17 cellular contexts compared by ENCODE assay signal in the genomic region with DNA sequence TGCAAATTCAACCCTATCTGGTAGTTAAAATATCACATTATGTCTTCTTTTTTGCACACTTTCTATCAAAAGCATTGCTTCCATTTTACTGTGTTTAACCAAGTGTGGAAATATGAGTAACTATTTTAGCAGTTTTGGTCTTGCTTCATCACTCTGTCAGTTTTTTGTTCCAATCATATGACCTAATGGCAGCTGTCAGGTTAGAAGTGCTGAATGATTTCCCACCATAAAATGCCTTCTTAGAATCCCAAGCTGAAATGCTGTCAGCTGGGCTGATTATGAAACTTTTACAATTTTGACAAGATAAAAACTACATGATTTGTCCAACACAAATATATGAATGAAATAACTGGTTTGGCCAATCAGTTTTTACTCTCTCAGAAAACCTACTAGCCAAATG.
A peak's percentile ranks its signal among the peaks of the same experiment; 100 is the strongest.
DNase-seq lines count a peak whose midpoint lies in the region; ATAC-seq, FAIRE-seq and TF ChIP-seq lines count a peak whose summit lies in the region.
"Had no signal": no experiment of that assay in that cellular context is flagged by ENCODE, and none has a peak within 500 bp of the region (broad histone marks: within the 10 kb centered on the region; RNA-seq: fewer than 3 reads in every experiment).

No MANE protein-coding gene starts in this region.

- DNase-seq in left ventricle myocardium superior (no peak), cardiac septum (ENCODE audit: low spot score) (no peak), K562 (ENCODE audit: extremely low read depth in 1 of 4, low spot score in 3 of 4) (no peak), glomerular visceral epithelial cell (ENCODE audit: extremely low spot score) (peak; percentile 22), lower leg skin (ENCODE audit: low spot score in 2 of 2) (no peak), erythroblast (lab: John Stamatoyannopoulos, UW) (no peak), NCI-H345 treated with DMSO at 0.1 percent for 48 hours (lab: John Stamatoyannopoulos, UW; ENCODE audit: unreplicated experiment) (no peak)
- no peak for DNase-seq in stimulated activated naive CD8-positive, alpha-beta T cell treated with anti-CD3 and anti-CD28 coated beads, Interleukin-15, amount 100 ng/mL, for 72 hours
- DNase-seq: BE2C; CD4-positive, alpha-beta memory T cell; DMS153; GDM1; NCI-H1092; NCI-H1436 treated with DMSO at 0.1 percent for 48 hours; NCI-H2029 had no signal

- no peaks in the 10 kb centered on the region for H3K9me3 ChIP-seq in K562 (replicated peaks; ENCODE audit: control insufficient read depth, insufficient read depth, low read depth, low read length)
- H3K9me3 ChIP-seq: BE2C had no signal

- no peak overlapping the region for H3K27ac ChIP-seq in K562 (ENCODE audit: extremely low read depth, low read depth, low read length)

- CTCF ChIA-PET in K562 (lab: Yijun Ruan, JAX; ENCODE audit: low intra/inter-chr PET ratio): no interaction called here

- TF ChIP-seq CTCF in K562 (IDR thresholded peaks at IDR 0.05 in 2 of 3, conservative IDR thresholded peaks at IDR 0.05 in 1 of 3; ENCODE audit: insufficient read depth in 2 of 3, low read depth in 1 of 3, low read length in 3 of 3): no peak
- no peak for TF ChIP-seq CTCF in lower leg skin (IDR thresholded peaks at IDR 0.05)

- no peak overlapping the region for H3K4me2 ChIP-seq in K562 (ENCODE audit: insufficient read depth, low read length)

- no peak overlapping the region for H3K27ac Mint-ChIP-seq in stimulated activated naive CD8-positive, alpha-beta T cell treated with anti-CD3 and anti-CD28 coated beads, Interleukin-15, amount 100 ng/mL, for 72 hours
- H3K27ac Mint-ChIP-seq: CD4-positive, alpha-beta memory T cell had no signal

- no peaks in the 10 kb centered on the region for H4K20me1 ChIP-seq in K562 (replicated peaks; ENCODE audit: control insufficient read depth, insufficient read depth, low read length)

- no peaks in the 10 kb centered on the region for H3K4me1 ChIP-seq in K562 (replicated peaks in 1 of 2; ENCODE audit: control insufficient read depth in 2 of 2, insufficient read depth in 2 of 2, low read length in 2 of 2)
- H3K4me1 ChIP-seq: BE2C had no signal

- intact Hi-C loops in left ventricle myocardium superior (cut with micrococcal nuclease) (no loop called here), cardiac septum (cut with DNase I) (no loop called here), K562 (cut with micrococcal nuclease) (no loop called here), lower leg skin (cut with DNase I; ENCODE audit: low total_unique reads) (no loop called here)

- H3K79me2 ChIP-seq in K562 (ENCODE audit: control insufficient read depth, insufficient read depth, low read length): no peaks in the 10 kb centered on the region

- H3K9ac ChIP-seq in K562 (ENCODE audit: insufficient read depth in 1 of 2, low read depth in 2 of 2, low read length in 2 of 2): no peak overlapping the region

- BruUV-seq in K562 (replicated peaks; lab: Mats Ljungman, UMichigan): no TSS peak

- no peak overlapping the region for H3K4me3 ChIP-seq in K562
- H3K4me3 ChIP-seq in lower leg skin (ENCODE audit: low read depth, poor library complexity, severe bottlenecking): no peak overlapping the region

- no peaks in the 10 kb centered on the region for H3K36me3 ChIP-seq in K562 (ENCODE audit: control insufficient read depth, insufficient read depth, low read length)
- H3K36me3 ChIP-seq: BE2C had no signal

- H3K9me3 Mint-ChIP-seq in stimulated activated naive CD8-positive, alpha-beta T cell treated with anti-CD3 and anti-CD28 coated beads, Interleukin-15, amount 100 ng/mL, for 72 hours: peaks cover 0 to 5% of the 10 kb centered on the region in 2 donors

- H3K27me3 Mint-ChIP-seq in stimulated activated naive CD8-positive, alpha-beta T cell treated with anti-CD3 and anti-CD28 coated beads, Interleukin-15, amount 100 ng/mL, for 72 hours: no peaks in the 10 kb centered on the region
- H3K27me3 Mint-ChIP-seq: CD4-positive, alpha-beta memory T cell had no signal

- H3K27me3 ChIP-seq in K562 (ENCODE audit: control insufficient read depth in 2 of 2, insufficient read depth in 2 of 2, low read length in 2 of 2): no peaks in the 10 kb centered on the region
- H3K27me3 ChIP-seq: BE2C had no signal

- in situ Hi-C loops in K562 (cut with MboI): no loop called here

- no peak overlapping the region for H3K4me3 Mint-ChIP-seq in stimulated activated naive CD8-positive, alpha-beta T cell treated with anti-CD3 and anti-CD28 coated beads, Interleukin-15, amount 100 ng/mL, for 72 hours
- H3K4me3 Mint-ChIP-seq: CD4-positive, alpha-beta memory T cell had no signal

- ATAC-seq in left ventricle myocardium superior (peak; percentile 38), K562 (no peak)
- ATAC-seq in stimulated activated naive CD8-positive, alpha-beta T cell treated with anti-CD3 and anti-CD28 coated beads, Interleukin-15, amount 100 ng/mL, for 72 hours: no peak
- ATAC-seq: Right ventricle myocardium inferior had no signal

- H3K9me1 ChIP-seq in K562 (ENCODE audit: control insufficient read depth, insufficient read depth, low read length): no peaks in the 10 kb centered on the region

- H2AFZ ChIP-seq in K562 (ENCODE audit: low read depth, low read length): no peak overlapping the region

- no peak for TF ChIP-seq RAD21 in K562 (CRISPR knock-in tag; conservative IDR thresholded peaks at IDR 0.05 in 1 of 2, IDR thresholded peaks at IDR 0.05 in 1 of 2)

- no peak for TF ChIP-seq EP300 in K562 (IDR thresholded peaks at IDR 0.05; ENCODE audit: low read length)

- H3K4me1 Mint-ChIP-seq in stimulated activated naive CD8-positive, alpha-beta T cell treated with anti-CD3 and anti-CD28 coated beads, Interleukin-15, amount 100 ng/mL, for 72 hours: no peaks in the 10 kb centered on the region
- H3K4me1 Mint-ChIP-seq: CD4-positive, alpha-beta memory T cell had no signal

- no peak for FAIRE-seq in K562 (lab: Jason Lieb, UNC)
- FAIRE-seq: RCC 7860 had no signal

- TF ChIP-seq POLR2A in K562 (conservative IDR thresholded peaks at IDR 0.05) (no peak), lower leg skin (IDR thresholded peaks at IDR 0.05) (no peak), erythroblast (IDR thresholded peaks at IDR 0.05; ENCODE audit: low read length) (no peak)

- POLR2A ChIA-PET in K562 (lab: Yijun Ruan, JAX): no interaction called here

TF ChIP-seq in K562, 482 proteins besides CTCF, POLR2A, EP300 and RAD21:
- TF ChIP-seq CEBPG (CRISPR knock-in tag; IDR thresholded peaks at IDR 0.05) (no peak), CEBPG (tag; conservative IDR thresholded peaks at IDR 0.05 in 1 of 2, IDR thresholded peaks at IDR 0.05 in 1 of 2) (peak; percentile 31 to 50; a peak in 1 of 4 replicates), MEIS2 (IDR thresholded peaks at IDR 0.05; ENCODE audit: partially characterized antibody) (peak; percentile 70), CEBPB (tag; IDR thresholded peaks at IDR 0.05) (peak; percentile 38), NR4A1 (CRISPR knock-in tag; IDR thresholded peaks at IDR 0.05) (no peak), NR4A1 (tag; IDR thresholded peaks at IDR 0.05) (no peak)
- TF ChIP-seq, protein P1, sequence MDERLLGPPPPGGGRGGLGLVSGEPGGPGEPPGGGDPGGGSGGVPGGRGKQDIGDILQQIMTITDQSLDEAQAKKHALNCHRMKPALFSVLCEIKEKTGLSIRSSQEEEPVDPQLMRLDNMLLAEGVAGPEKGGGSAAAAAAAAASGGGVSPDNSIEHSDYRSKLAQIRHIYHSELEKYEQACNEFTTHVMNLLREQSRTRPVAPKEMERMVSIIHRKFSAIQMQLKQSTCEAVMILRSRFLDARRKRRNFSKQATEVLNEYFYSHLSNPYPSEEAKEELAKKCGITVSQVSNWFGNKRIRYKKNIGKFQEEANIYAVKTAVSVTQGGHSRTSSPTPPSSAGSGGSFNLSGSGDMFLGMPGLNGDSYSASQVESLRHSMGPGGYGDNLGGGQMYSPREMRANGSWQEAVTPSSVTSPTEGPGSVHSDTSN (CRISPR knock-in tag; IDR thresholded peaks at IDR 0.05; ENCODE audit: low read depth): no peak
- TF ChIP-seq, protein P1 (tag; conservative IDR thresholded peaks at IDR 0.05; ENCODE audit: low read depth): peak; percentile 61; the same call in 1 of the 2 replicates
